In the genomic region with DNA sequence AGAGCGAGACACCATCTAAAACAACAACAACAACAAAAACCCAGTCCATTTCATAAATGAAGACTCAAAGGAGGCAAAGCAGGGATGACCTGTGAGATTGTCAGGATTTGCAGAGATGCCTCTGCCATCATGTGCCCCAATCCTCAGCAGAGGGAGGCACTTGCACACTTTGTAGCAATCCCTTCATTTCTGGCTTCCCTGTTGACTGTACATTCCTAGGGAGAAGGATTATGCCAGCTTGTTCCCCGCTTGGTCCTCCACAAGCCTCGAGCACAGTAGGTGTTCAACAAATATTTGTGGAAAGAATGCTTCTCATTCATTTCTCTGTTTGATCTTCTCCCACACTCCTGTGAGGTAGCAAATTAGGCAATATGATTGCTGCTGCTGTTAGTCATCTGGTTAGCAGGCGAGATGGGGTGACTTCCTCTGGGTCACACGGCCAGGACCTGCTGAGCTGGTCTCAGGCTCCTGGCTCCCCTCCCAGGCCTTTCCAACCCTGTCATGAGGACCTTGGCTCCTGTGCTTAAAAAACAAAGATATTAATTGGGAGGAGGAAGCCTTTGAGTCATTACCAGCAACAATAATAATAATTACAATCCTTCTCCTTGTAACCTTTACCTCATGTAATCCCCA, we compare ENCODE assay signal across 8 cellular contexts. TPM values are rescaled to one million over a fixed set of nuclear protein-coding genes. Genes with fewer than 3 reads are reported as not detected.
DNase-seq lines count a peak whose midpoint lies in the region; ATAC-seq and TF ChIP-seq lines count a peak whose summit lies in the region.

No MANE protein-coding gene starts in this region.

- ATAC-seq in Right ventricle myocardium inferior (no peak), WTC11 (no peak), left cardiac atrium (peak in 1 of 2 donors; percentile 80), HG03378 (IDR thresholded peaks at IDR 0.05; ENCODE audit: unreplicated experiment) (no peak)

- H3K36me3 Mint-ChIP-seq in WTC11 (no peaks in the 10 kb centered on the region), endodermal cell (ENCODE audit: low read depth) (no peaks in the 10 kb centered on the region)
- no peaks in the 10 kb centered on the region for H3K36me3 Mint-ChIP-seq in stimulated activated naive CD8-positive, alpha-beta T cell treated with anti-CD3 and anti-CD28 coated beads, Interleukin-15, Interleukin-2, amounts not matched to agents 100 ng/mL and 50 ng/mL, for 24 hours (ENCODE audit: low read depth)

- peaks cover 23% of the 10 kb centered on the region for H3K4me1 Mint-ChIP-seq in WTC11
- H3K4me1 Mint-ChIP-seq in stimulated activated naive CD8-positive, alpha-beta T cell treated with anti-CD3 and anti-CD28 coated beads, Interleukin-15, Interleukin-2, amounts not matched to agents 100 ng/mL and 50 ng/mL, for 24 hours (ENCODE audit: low read depth) = peaks cover 39% of the 10 kb centered on the region
- H3K4me1 Mint-ChIP-seq in endodermal cell = peaks cover 11% of the 10 kb centered on the region

- H3K27me3 ChIP-seq in cardiac muscle cell = no peaks in the 10 kb centered on the region
- no peaks in the 10 kb centered on the region for H3K27me3 ChIP-seq in endodermal cell (ENCODE audit: control insufficient read depth, insufficient read depth, low read length, poor library complexity, severe bottlenecking)

- peak; percentile 22 for TF ChIP-seq CTCF in cardiac muscle cell (IDR thresholded peaks at IDR 0.05; ENCODE audit: low read depth, low read length)
- no peak for TF ChIP-seq CTCF in WTC11 (IDR thresholded peaks at IDR 0.05)
- TF ChIP-seq CTCF in endodermal cell (conservative IDR thresholded peaks at IDR 0.05) = no peak

- intact Hi-C loops in Right ventricle myocardium inferior (cut with DNase I) (no loop called here), left cardiac atrium (cut with DNase I) (no loop called here)

- H3K9me3 Mint-ChIP-seq in WTC11 (no peaks in the 10 kb centered on the region), endodermal cell (no peaks in the 10 kb centered on the region)
- H3K9me3 Mint-ChIP-seq in stimulated activated naive CD8-positive, alpha-beta T cell treated with anti-CD3 and anti-CD28 coated beads, Interleukin-15, Interleukin-2, amounts not matched to agents 100 ng/mL and 50 ng/mL, for 24 hours = no peaks in the 10 kb centered on the region

- CTCF ChIA-PET in WTC11 (lab: Charles Lee) = interaction anchor here (1.0 kb wide), 1 partner anchor 43 kb away, joined by 4 read pairs; no protein-coding TSS in a partner anchor

- H3K4me1 ChIP-seq in cardiac muscle cell (ENCODE audit: low read depth) (peaks cover 6% of the 10 kb centered on the region), endodermal cell (ENCODE audit: control insufficient read depth, insufficient read depth, low read length) (no peaks in the 10 kb centered on the region)

- H3K4me3 Mint-ChIP-seq in WTC11 = no peak overlapping the region
- no peak overlapping the region for H3K4me3 Mint-ChIP-seq in stimulated activated naive CD8-positive, alpha-beta T cell treated with anti-CD3 and anti-CD28 coated beads, Interleukin-15, Interleukin-2, amounts not matched to agents 100 ng/mL and 50 ng/mL, for 24 hours
- H3K4me3 Mint-ChIP-seq in endodermal cell = no peak overlapping the region

- no peaks in the 10 kb centered on the region for H3K36me3 ChIP-seq in cardiac muscle cell
- H3K36me3 ChIP-seq in endodermal cell (ENCODE audit: control insufficient read depth, insufficient read depth, low read length) = no peaks in the 10 kb centered on the region

- H3K9ac ChIP-seq in endodermal cell (ENCODE audit: extremely low read depth, low read length, poor library complexity, severe bottlenecking) = no peak overlapping the region

- POLR2A ChIA-PET in WTC11 (lab: Charles Lee) = no interaction called here

- peak in 1 of 2 donors; percentile 90 for DNase-seq in cardiac muscle cell (ENCODE audit: low read depth in 1 of 2, low spot score in 1 of 2)
- DNase-seq in Right ventricle myocardium inferior (ENCODE audit: missing footprints) = no peak
- no peak for DNase-seq in WTC11 (ENCODE audit: low spot score)
- peak; percentile 76 for DNase-seq in left cardiac atrium
- DNase-seq in endodermal cell = no peak
- no peak for DNase-seq in SKM-1 (lab: John Stamatoyannopoulos, UW; ENCODE audit: unreplicated experiment)

- H3K9me3 ChIP-seq in cardiac muscle cell (ENCODE audit: low read depth) = no peaks in the 10 kb centered on the region
- no peaks in the 10 kb centered on the region for H3K9me3 ChIP-seq in endodermal cell (ENCODE audit: control insufficient read depth, low read length)

- WGBS in endodermal cell (ENCODE audit: insufficient coverage in 1 of 2, insufficient read length in 1 of 2), 2 experiments = 73 to 85% methylated on average over 5 of the region's 5 CpGs

- H3K27me3 Mint-ChIP-seq in WTC11 (ENCODE audit: low read depth) (peaks cover 3% of the 10 kb centered on the region; the same call in 1 of the 2 replicates), endodermal cell (ENCODE audit: insufficient read depth) (peaks cover 14% of the 10 kb centered on the region)
- H3K27me3 Mint-ChIP-seq in stimulated activated naive CD8-positive, alpha-beta T cell treated with anti-CD3 and anti-CD28 coated beads, Interleukin-15, Interleukin-2, amounts not matched to agents 100 ng/mL and 50 ng/mL, for 24 hours = no peaks in the 10 kb centered on the region

- H3K4me3 ChIP-seq in cardiac muscle cell (no peak overlapping the region), endodermal cell (ENCODE audit: low read length) (no peak overlapping the region)

- H3K27ac ChIP-seq in cardiac muscle cell (no peak overlapping the region), endodermal cell (ENCODE audit: low read depth, low read length) (no peak overlapping the region)

- H3K27ac Mint-ChIP-seq in WTC11 = no peak overlapping the region
- H3K27ac Mint-ChIP-seq in stimulated activated naive CD8-positive, alpha-beta T cell treated with anti-CD3 and anti-CD28 coated beads, Interleukin-15, Interleukin-2, amounts not matched to agents 100 ng/mL and 50 ng/mL, for 24 hours = peak overlapping the region; percentile 58
- H3K27ac Mint-ChIP-seq in endodermal cell = no peak overlapping the region

TF ChIP-seq in WTC11, 78 proteins besides CTCF, POLR2A, EP300 and RAD21:
- TF ChIP-seq NR1H2 (CRISPR knock-in tag; IDR thresholded peaks at IDR 0.05) (no peak), SP1 (CRISPR knock-in tag; conservative IDR thresholded peaks at IDR 0.05) (no peak), TEAD4 (CRISPR knock-in tag; IDR thresholded peaks at IDR 0.05) (no peak), ZNF671 (CRISPR knock-in tag; IDR thresholded peaks at IDR 0.05) (no peak), GABPB1 (CRISPR knock-in tag; IDR thresholded peaks at IDR 0.05) (peak; percentile 82; the same call in 1 of the 2 replicates)
TF ChIP-seq in WTC11: peak in this region for 1.

RNA-seq across cellular contexts. Expression of a gene that starts 34.1 kb away (rescaled TPM):
- 0.39 and 1.0 TPM in 2 replicates for total RNA-seq in cardiac muscle cell
- polyA plus RNA-seq in cardiac muscle cell = 0.64 and 1.7 TPM in 2 replicates
- 0.27 TPM for total RNA-seq in Right ventricle myocardium inferior
- 4.6 to 7.2 TPM (median 6.1 TPM) in 3 replicates for total RNA-seq in WTC11 (2021)
- total RNA-seq in left cardiac atrium = 1 to 10 TPM in 1 of 2 donors, under 1 TPM in 1; 0.94 to 7.0 TPM
- under 1 TPM; 0.31 to 0.77 TPM for total RNA-seq in endodermal cell
- 0.78 TPM for polyA plus RNA-seq in endodermal cell (2013, experiment 1 of 2)
- 0.87 TPM for polyA plus RNA-seq in endodermal cell (2013, experiment 2 of 2)

RNA-seq across cellular contexts. Expression of a gene that starts 54.2 kb away (rescaled TPM):
- total RNA-seq in cardiac muscle cell (not detected in 2 replicates), Right ventricle myocardium inferior (0.19 TPM), WTC11 (2021) (not detected in 3 replicates), left cardiac atrium (1 to 10 TPM in 1 of 2 donors, under 1 TPM in 1; 0.56 to 1.4 TPM), endodermal cell (not detected)
- not detected in 2 replicates for polyA plus RNA-seq in cardiac muscle cell
- not detected for polyA plus RNA-seq in endodermal cell (2013, experiment 1 of 2)
- not detected for polyA plus RNA-seq in endodermal cell (2013, experiment 2 of 2)
